23 cellular contexts compared by ENCODE assay signal in the genomic region with DNA sequence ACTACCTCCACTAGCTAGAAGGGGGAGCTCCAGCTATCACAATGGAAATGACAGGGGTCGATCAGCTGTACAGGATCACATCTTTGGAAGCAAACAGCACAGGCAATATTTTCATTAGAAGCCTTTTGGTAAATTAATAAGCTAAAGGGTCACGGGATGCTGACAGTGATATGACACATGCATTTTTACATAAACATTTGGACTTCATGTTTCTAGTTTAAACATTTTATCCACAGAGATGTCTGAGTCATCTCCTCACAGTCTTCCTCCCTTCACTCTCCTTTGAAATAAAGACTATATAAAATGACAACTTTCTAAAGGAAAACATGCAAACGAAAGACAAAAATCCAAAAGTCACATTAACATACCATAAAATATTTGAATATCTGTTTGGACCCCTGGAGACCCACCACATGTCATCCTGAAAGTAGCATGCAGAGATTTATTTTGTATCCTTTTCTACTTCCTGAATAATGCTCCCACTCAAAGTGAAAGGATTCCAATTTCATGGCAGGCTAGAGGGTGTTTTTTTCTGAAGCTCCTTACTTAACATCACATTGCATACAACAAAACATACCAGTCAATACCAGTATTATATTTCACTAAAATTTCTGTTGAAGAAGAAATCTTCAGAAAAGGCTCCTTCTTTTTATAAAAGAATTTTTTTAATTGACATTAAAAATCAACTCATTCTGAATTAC.
DNase-seq lines count a peak whose midpoint lies in the region; TF ChIP-seq lines count a peak whose summit lies in the region.
"Had no signal": no experiment of that assay in that cellular context is flagged by ENCODE, and none has a peak within 500 bp of the region (broad histone marks: within the 10 kb centered on the region; RNA-seq: fewer than 3 reads in every experiment).

No MANE protein-coding gene starts in this region.

- no peaks in the 10 kb centered on the region for H3K27me3 Mint-ChIP-seq in activated CD4-positive, alpha-beta T cell treated with anti-CD3 and anti-CD28 coated beads, Interleukin-2, amount 10 ng/mL, durations not matched to agents 7 days and 5 days
- H3K27me3 Mint-ChIP-seq: activated naive CD8-positive, alpha-beta T cell treated with anti-CD3 and anti-CD28 coated beads, Interleukin-2, amount 10 ng/mL, durations not matched to agents 7 days and 5 days had no signal

- CTCF ChIA-PET in activated CD4-positive, alpha-beta T cell treated with anti-CD3 and anti-CD28 coated beads, Interleukin-2, amount 10 ng/mL, durations not matched to agents 7 days and 5 days (lab: Charles Lee), result interaction anchor here (0.7 to 1.6 kb wide), 3 partner anchors 8 to 708 kb away, joined by 3 to 8 read pairs (median 4); no protein-coding TSS in a partner anchor

- H3K4me3 ChIP-seq in astrocyte of the spinal cord (ENCODE audit: low read depth, low read length) (no peak overlapping the region), foreskin fibroblast (ENCODE audit: low read depth in 1 of 2, low read length in 2 of 2) (peak overlapping the region; percentile 11 to 21)
- H3K4me3 ChIP-seq: A549, esophagus squamous epithelium, mucosa of descending colon, transverse colon had no signal

- no peaks in the 10 kb centered on the region for H3K36me3 Mint-ChIP-seq in activated CD4-positive, alpha-beta T cell treated with anti-CD3 and anti-CD28 coated beads, Interleukin-2, amount 10 ng/mL, durations not matched to agents 7 days and 5 days (ENCODE audit: low read depth)
- H3K36me3 Mint-ChIP-seq: activated naive CD8-positive, alpha-beta T cell treated with anti-CD3 and anti-CD28 coated beads, Interleukin-2, amount 10 ng/mL, durations not matched to agents 7 days and 5 days; CD14-positive monocyte had no signal

- no peaks in the 10 kb centered on the region for H3K9me3 Mint-ChIP-seq in activated CD4-positive, alpha-beta T cell treated with anti-CD3 and anti-CD28 coated beads, Interleukin-2, amount 10 ng/mL, durations not matched to agents 7 days and 5 days
- H3K9me3 Mint-ChIP-seq: activated T-helper 1 cell treated with anti-CD3 and anti-CD28 coated beads, Interleukin-12 subunit alpha, Interleukin-12 subunit beta, Interleukin-2, Interleukin-4 antibody, amounts not matched to agents 30 ng/mL and 10 ng/mL and 1 ng/mL, durations not matched to agents 14 hours and 24 hours and 36 hours had no signal

- POLR2A ChIA-PET in activated CD4-positive, alpha-beta T cell treated with anti-CD3 and anti-CD28 coated beads, Interleukin-2, amount 10 ng/mL, durations not matched to agents 7 days and 5 days (lab: Charles Lee), result no interaction called here

- H3K4me1 Mint-ChIP-seq in activated CD4-positive, alpha-beta T cell treated with anti-CD3 and anti-CD28 coated beads, Interleukin-2, amount 10 ng/mL, durations not matched to agents 7 days and 5 days, result no peaks in the 10 kb centered on the region
- H3K4me1 Mint-ChIP-seq: activated naive CD8-positive, alpha-beta T cell treated with anti-CD3 and anti-CD28 coated beads, Interleukin-2, amount 10 ng/mL, durations not matched to agents 7 days and 5 days; CD14-positive monocyte had no signal

- peak; percentile 17 for DNase-seq in A172 (ENCODE audit: low spot score)
- peak; percentile 73 for DNase-seq in HCEC 1CT
- DNase-seq in astrocyte of the spinal cord (ENCODE audit: low read depth, low spot score), result peak; percentile 55
- peak; percentile 68 to 80 for DNase-seq in foreskin fibroblast
- no peak for DNase-seq in SW 1271 (lab: John Stamatoyannopoulos, UW)
- no peak for DNase-seq in activated CD4-positive, alpha-beta T cell treated with anti-CD3 and anti-CD28 coated beads, Interleukin-2, amount 10 ng/mL, durations not matched to agents 7 days and 5 days
- DNase-seq in stimulated activated CD4-positive, alpha-beta T cell treated with anti-CD3 and anti-CD28 coated beads, Interleukin-2, amount 100 ng/mL, for 24 hours, result no peak
- no peak for DNase-seq in NCI-H446 treated with DMSO at 0.1 percent for 48 hours (lab: John Stamatoyannopoulos, UW)
- DNase-seq: activated CD4-positive, CD25-positive, alpha-beta regulatory T cell; activated naive CD8-positive, alpha-beta T cell treated with anti-CD3 and anti-CD28 coated beads, Interleukin-2, amount 10 ng/mL, durations not matched to agents 7 days and 5 days; central memory CD4-positive, alpha-beta T cell; effector CD4-positive, alpha-beta T cell; esophagus squamous epithelium; mucosa of descending colon; NCI-H2081; NCI-H526; SIG-M5; stimulated activated naive CD4-positive, alpha-beta T cell; T-helper 2 cell; transverse colon had no signal

- in situ Hi-C loops in astrocyte of the spinal cord (cut with HindIII; ENCODE audit: low sequenced_read_pairs), result no loop called here

- TF ChIP-seq CTCF in astrocyte of the spinal cord (IDR thresholded peaks at IDR 0.05; ENCODE audit: low read depth, low read length) (peak; percentile 23), foreskin fibroblast (IDR thresholded peaks at IDR 0.05; ENCODE audit: low read depth, low read length) (no peak)

- H3K4me3 Mint-ChIP-seq in activated CD4-positive, alpha-beta T cell treated with anti-CD3 and anti-CD28 coated beads, Interleukin-2, amount 10 ng/mL, durations not matched to agents 7 days and 5 days, result no peak overlapping the region
- H3K4me3 Mint-ChIP-seq: activated naive CD8-positive, alpha-beta T cell treated with anti-CD3 and anti-CD28 coated beads, Interleukin-2, amount 10 ng/mL, durations not matched to agents 7 days and 5 days; activated T-helper 1 cell treated with anti-CD3 and anti-CD28 coated beads, Interleukin-12 subunit alpha, Interleukin-12 subunit beta, Interleukin-2, Interleukin-4 antibody, amounts not matched to agents 30 ng/mL and 10 ng/mL and 1 ng/mL, durations not matched to agents 14 hours and 24 hours and 36 hours; CD14-positive monocyte had no signal

- no peak overlapping the region for H3K27ac Mint-ChIP-seq in activated CD4-positive, alpha-beta T cell treated with anti-CD3 and anti-CD28 coated beads, Interleukin-2, amount 10 ng/mL, durations not matched to agents 7 days and 5 days
- H3K27ac Mint-ChIP-seq: activated naive CD8-positive, alpha-beta T cell treated with anti-CD3 and anti-CD28 coated beads, Interleukin-2, amount 10 ng/mL, durations not matched to agents 7 days and 5 days; activated T-helper 1 cell treated with anti-CD3 and anti-CD28 coated beads, Interleukin-12 subunit alpha, Interleukin-12 subunit beta, Interleukin-2, Interleukin-4 antibody, amounts not matched to agents 30 ng/mL and 10 ng/mL and 1 ng/mL, durations not matched to agents 14 hours and 24 hours and 36 hours; CD14-positive monocyte had no signal

Comparison
In these comparisons a context has a peak if more than half of its experiments do, and no peak if none do; other contexts are left out.
1. DNase-seq: peak in A172 (single experiment), HCEC 1CT (single experiment), astrocyte of the spinal cord (single experiment) and foreskin fibroblast (2 of 2); none in SW 1271 (0 of 2), activated CD4-positive, alpha-beta T cell treated with anti-CD3 and anti-CD28 coated beads, Interleukin-2, amount 10 ng/mL, durations not matched to agents 7 days and 5 days (single experiment), stimulated activated CD4-positive, alpha-beta T cell treated with anti-CD3 and anti-CD28 coated beads, Interleukin-2, amount 100 ng/mL, for 24 hours (0 of 2) and NCI-H446 treated with DMSO at 0.1 percent for 48 hours (single experiment).